ENCODE assay signal across 11 cellular contexts in the genomic region with DNA sequence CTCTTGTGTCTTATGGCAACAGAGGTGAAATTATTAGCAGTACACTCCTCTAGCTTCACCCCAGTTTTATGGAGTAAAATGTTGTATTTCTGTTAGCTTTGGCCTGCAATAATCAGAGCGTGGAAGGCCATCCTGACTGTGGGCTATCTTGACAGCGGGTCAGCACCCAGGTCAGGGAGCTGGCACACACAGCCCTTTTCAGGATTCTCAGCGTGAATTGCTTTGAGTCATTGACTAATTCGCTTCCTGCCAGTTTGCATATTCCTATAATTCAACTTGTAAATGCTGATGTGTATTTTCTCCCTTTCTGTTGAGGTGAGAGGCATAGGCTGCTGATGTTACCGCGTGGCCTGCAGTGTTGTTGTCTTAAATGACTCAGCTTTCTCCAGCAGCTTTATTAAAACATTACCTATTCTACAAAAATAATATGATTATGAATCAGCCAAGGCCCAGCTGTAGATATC.
A peak's percentile ranks its signal among the peaks of the same experiment; 100 is the strongest.
DNase-seq lines count a peak whose midpoint lies in the region; ATAC-seq and TF ChIP-seq lines count a peak whose summit lies in the region.
"Had no signal": no experiment of that assay in that cellular context is flagged by ENCODE, and none has a peak within 500 bp of the region (broad histone marks: within the 10 kb centered on the region; RNA-seq: fewer than 3 reads in every experiment).

No MANE protein-coding gene starts in this region.

- H3K27ac Mint-ChIP-seq in stimulated activated memory B cell treated with anti-CD40 and anti-IgM and Interleukin-4, amounts not matched to agents 10 μg/mL and 1 μg/mL and 100 μg/mL, for 72 hours: peak overlapping the region; percentile 24

- H3K9me3 ChIP-seq in RWPE2 (ENCODE audit: severe bottlenecking): no peaks in the 10 kb centered on the region

- H3K9me3 Mint-ChIP-seq in stimulated activated memory B cell treated with anti-CD40 and anti-IgM and Interleukin-4, amounts not matched to agents 10 μg/mL and 1 μg/mL and 100 μg/mL, for 72 hours: no peaks in the 10 kb centered on the region

- 73 to 79% methylated on average over 6 of the region's 6 CpGs for whole genome bisulfite sequencing in lower leg skin, 2 donors

- TF ChIP-seq CTCF in RWPE2 (IDR thresholded peaks at IDR 0.05; ENCODE audit: poor library complexity, severe bottlenecking): no peak
- TF ChIP-seq CTCF in lower leg skin (IDR thresholded peaks at IDR 0.05): no peak

- intact Hi-C loops in lower leg skin (cut with DNase I; ENCODE audit: low total_unique reads): no loop called here

- peak; percentile 48 for DNase-seq in DMS53 (lab: John Stamatoyannopoulos, UW)
- no peak for DNase-seq in DMS53 treated with DMSO at 0.1 percent for 48 hours (lab: John Stamatoyannopoulos, UW; ENCODE audit: unreplicated experiment)
- DNase-seq in RWPE2 (ENCODE audit: low spot score): no peak
- peak; percentile 49 for DNase-seq in foreskin melanocyte
- no peak for DNase-seq in NCI-H2081 treated with DMSO at 0.1 percent for 48 hours (lab: John Stamatoyannopoulos, UW)
- DNase-seq in lower leg skin (ENCODE audit: low spot score in 2 of 2): no peak
- DNase-seq: central memory CD4-positive, alpha-beta T cell; substantia nigra had no signal

- TF ChIP-seq POLR2A in lower leg skin (IDR thresholded peaks at IDR 0.05): no peak

- H3K4me1 ChIP-seq in RWPE2 (ENCODE audit: insufficient read depth, poor library complexity, severe bottlenecking): peaks cover 22% of the 10 kb centered on the region

- H3K27me3 ChIP-seq in RWPE2 (ENCODE audit: insufficient read depth, poor library complexity, severe bottlenecking): no peaks in the 10 kb centered on the region

- ATAC-seq in RWPE2 (ENCODE audit: low read depth) (peak; percentile 87), GM18498 (IDR thresholded peaks at IDR 0.05; ENCODE audit: unreplicated experiment) (no peak)
- ATAC-seq in stimulated activated memory B cell treated with anti-CD40 and anti-IgM and Interleukin-4, amounts not matched to agents 10 μg/mL and 1 μg/mL and 100 μg/mL, for 72 hours: no peak

- H3K27ac ChIP-seq in RWPE2 (ENCODE audit: poor library complexity, severe bottlenecking): peak overlapping the region; percentile 59
- H3K27ac ChIP-seq: 22Rv1 had no signal

- H3K36me3 Mint-ChIP-seq in stimulated activated memory B cell treated with anti-CD40 and anti-IgM and Interleukin-4, amounts not matched to agents 10 μg/mL and 1 μg/mL and 100 μg/mL, for 72 hours: peaks cover 61% of the 10 kb centered on the region

- peaks cover 35% of the 10 kb centered on the region for H3K4me1 Mint-ChIP-seq in stimulated activated memory B cell treated with anti-CD40 and anti-IgM and Interleukin-4, amounts not matched to agents 10 μg/mL and 1 μg/mL and 100 μg/mL, for 72 hours

- H3K4me3 ChIP-seq in RWPE2 (ENCODE audit: severe bottlenecking) (no peak overlapping the region), lower leg skin (ENCODE audit: low read depth, poor library complexity, severe bottlenecking) (no peak overlapping the region)

- no peaks in the 10 kb centered on the region for H3K27me3 Mint-ChIP-seq in stimulated activated memory B cell treated with anti-CD40 and anti-IgM and Interleukin-4, amounts not matched to agents 10 μg/mL and 1 μg/mL and 100 μg/mL, for 72 hours

- peaks cover 68% of the 10 kb centered on the region for H3K36me3 ChIP-seq in RWPE2 (ENCODE audit: low read depth)

- no peak overlapping the region for H3K4me3 Mint-ChIP-seq in stimulated activated memory B cell treated with anti-CD40 and anti-IgM and Interleukin-4, amounts not matched to agents 10 μg/mL and 1 μg/mL and 100 μg/mL, for 72 hours

Comparison
In these comparisons a context has a peak if more than half of its experiments do, and no peak if none do; other contexts are left out.
1. DNase-seq: peak in DMS53 (single experiment) and foreskin melanocyte (single experiment); none in DMS53 treated with DMSO at 0.1 percent for 48 hours (single experiment), RWPE2 (single experiment), NCI-H2081 treated with DMSO at 0.1 percent for 48 hours (single experiment) and lower leg skin (0 of 2).